In the genomic region with DNA sequence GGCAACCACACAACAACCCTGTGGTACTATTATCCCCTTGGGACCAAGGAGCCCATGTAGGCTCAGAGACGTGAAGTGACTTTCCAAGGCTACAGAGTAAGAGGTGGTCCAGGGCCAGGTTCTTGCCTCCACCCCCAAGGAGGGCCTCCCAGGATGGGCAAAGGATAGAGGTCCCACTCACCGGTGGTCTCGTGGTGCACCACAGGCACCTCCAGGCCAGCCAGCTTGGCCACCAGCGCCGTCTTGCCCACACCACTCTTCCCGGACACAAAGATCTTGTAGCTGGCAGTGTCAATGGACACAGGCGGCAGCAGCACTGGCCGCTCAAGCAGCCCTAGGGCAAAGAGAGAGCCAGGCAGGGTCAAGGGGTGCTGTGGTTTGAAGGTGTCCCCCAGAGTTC, we compare ENCODE assay signal across 33 cellular contexts.
"Had no signal": no experiment of that assay in that cellular context is flagged by ENCODE, and none has a peak within 500 bp of the region (broad histone marks: within the 10 kb centered on the region; RNA-seq: fewer than 3 reads in every experiment).

No MANE protein-coding gene starts in this region.

- H3K27me3 ChIP-seq: Peyer's patch had no signal

- DNase-seq: activated B cell treated with CpG ODN at 0.5 μM for 24 hours; activated CD4-positive, alpha-beta memory T cell treated with anti-CD3 and anti-CD28 coated beads, Interleukin-2, amount 10 ng/mL, durations not matched to agents 7 days and 5 days; activated CD4-positive, alpha-beta T cell treated with anti-CD3 and anti-CD28 coated beads for 4 hours; activated CD4-positive, alpha-beta T cell treated with anti-CD3 and anti-CD28 coated beads, Interleukin-2, amount 50 U/mL, for 1 hour; activated CD4-positive, CD25-positive, alpha-beta regulatory T cell treated with anti-CD3 and anti-CD28 coated beads, Interleukin-2, amount 50 U/mL, for 72 hours; activated CD8-positive, alpha-beta memory T cell treated with anti-CD3 and anti-CD28 coated beads for 24 hours; activated CD8-positive, alpha-beta memory T cell treated with anti-CD3 and anti-CD28 coated beads, Interleukin-2, amount 10 ng/mL, durations not matched to agents 7 days and 5 days; activated CD8-positive, alpha-beta memory T cell treated with anti-CD3 and anti-CD28 coated beads, Interleukin-2, amount 50 U/mL, for 48 hours; activated effector memory CD4-positive, alpha-beta T cell treated with Interleukin-2 at 50 U/mL for 16 hours; activated naive CD4-positive, alpha-beta T cell treated with anti-CD3 and anti-CD28 coated beads, Interleukin-2, amount 10 ng/mL, durations not matched to agents 7 days and 5 days; activated naive CD8-positive, alpha-beta T cell treated with anti-CD3 and anti-CD28 coated beads, Interleukin-2, amount 50 U/mL, for 24 hours; activated T-cell treated with anti-CD3 and anti-CD28 coated beads, Interleukin-2, amount 50 U/mL, for 48 hours; anterior cingulate cortex; Karpas-422; KBM-7; NCI-H1105; NCI-H1417 treated with DMSO at 0.1 percent for 48 hours; NCI-H187 treated with DMSO at 0.1 percent for 48 hours; NCI-H345; NCI-H526; NCI-H748 treated with DMSO at 0.1 percent for 48 hours; NK-92 treated with Interleukin-12 subunit alpha and Interleukin-12 subunit beta, amount 100 ng/mL, for 24 hours; PC-3; Peyer's patch; RPMI8226; SW 1271; T-helper 1 cell; T-helper 2 cell; T-helper 9 cell had no signal

- H3K36me3 Mint-ChIP-seq: activated CD8-positive, alpha-beta memory T cell treated with anti-CD3 and anti-CD28 coated beads, Interleukin-2, amount 10 ng/mL, durations not matched to agents 7 days and 5 days; activated naive CD8-positive, alpha-beta T cell; brain had no signal

- H3K9me3 Mint-ChIP-seq: activated B cell treated with CpG ODN at 0.5 μM for 24 hours; activated CD4-positive, alpha-beta memory T cell treated with anti-CD3 and anti-CD28 coated beads, Interleukin-2, amount 10 ng/mL, durations not matched to agents 7 days and 5 days; activated naive CD4-positive, alpha-beta T cell treated with anti-CD3 and anti-CD28 coated beads, Interleukin-2, amount 10 ng/mL, durations not matched to agents 7 days and 5 days; activated naive CD8-positive, alpha-beta T cell treated with anti-CD3 and anti-CD28 coated beads, Interleukin-2, amount 50 U/mL, for 24 hours; IgD-negative memory B cell had no signal

- H3K27ac ChIP-seq: Peyer's patch, VCaP had no signal

- H3K36me3 ChIP-seq: Peyer's patch had no signal

- H3K9me3 ChIP-seq: Peyer's patch had no signal

- ATAC-seq: activated CD8-positive, alpha-beta memory T cell treated with anti-CD3 and anti-CD28 coated beads, Interleukin-2, amount 10 ng/mL, durations not matched to agents 7 days and 5 days; activated naive CD8-positive, alpha-beta T cell treated with anti-CD3 and anti-CD28 coated beads, Interleukin-2, amount 50 U/mL, for 24 hours; PC-3 had no signal

- H3K4me3 Mint-ChIP-seq: activated B cell treated with CpG ODN at 0.5 μM for 24 hours; activated CD4-positive, alpha-beta memory T cell treated with anti-CD3 and anti-CD28 coated beads, Interleukin-2, amount 10 ng/mL, durations not matched to agents 7 days and 5 days; activated CD8-positive, alpha-beta memory T cell treated with anti-CD3 and anti-CD28 coated beads, Interleukin-2, amount 10 ng/mL, durations not matched to agents 7 days and 5 days; activated naive CD4-positive, alpha-beta T cell treated with anti-CD3 and anti-CD28 coated beads, Interleukin-2, amount 10 ng/mL, durations not matched to agents 7 days and 5 days; activated naive CD8-positive, alpha-beta T cell; activated naive CD8-positive, alpha-beta T cell treated with anti-CD3 and anti-CD28 coated beads, Interleukin-2, amount 50 U/mL, for 24 hours; brain; IgD-negative memory B cell had no signal

- H3K27ac Mint-ChIP-seq: activated B cell treated with CpG ODN at 0.5 μM for 24 hours; activated CD4-positive, alpha-beta memory T cell treated with anti-CD3 and anti-CD28 coated beads, Interleukin-2, amount 10 ng/mL, durations not matched to agents 7 days and 5 days; activated CD8-positive, alpha-beta memory T cell treated with anti-CD3 and anti-CD28 coated beads, Interleukin-2, amount 10 ng/mL, durations not matched to agents 7 days and 5 days; activated naive CD4-positive, alpha-beta T cell treated with anti-CD3 and anti-CD28 coated beads, Interleukin-2, amount 10 ng/mL, durations not matched to agents 7 days and 5 days; activated naive CD8-positive, alpha-beta T cell; activated naive CD8-positive, alpha-beta T cell treated with anti-CD3 and anti-CD28 coated beads, Interleukin-2, amount 50 U/mL, for 24 hours; brain; IgD-negative memory B cell had no signal

- H3K27me3 Mint-ChIP-seq: activated B cell treated with CpG ODN at 0.5 μM for 24 hours had no signal

- H3K4me3 ChIP-seq: Peyer's patch had no signal
